ENCODE assay signal across 9 cellular contexts in genomic region chr16:90046122-90046970, GRCh38. TPM values are rescaled to one million over a fixed set of nuclear protein-coding genes. Genes with fewer than 3 reads are reported as not detected.
DNase-seq lines count a peak whose midpoint lies in the region; ATAC-seq and TF ChIP-seq lines count a peak whose summit lies in the region.
"Had no signal": no experiment of that assay in that cellular context is flagged by ENCODE, and none has a peak within 500 bp of the region (broad histone marks: within the 10 kb centered on the region; RNA-seq: fewer than 3 reads in every experiment).

No MANE protein-coding gene starts in this region.

- peaks cover 0 to 22% (median 0%) of the 10 kb centered on the region in 3 donors for H3K36me3 ChIP-seq in tibial nerve

- peaks cover 0 to 5% of the 10 kb centered on the region in 2 donors for H3K27me3 ChIP-seq in tibial nerve

- TF ChIP-seq EP300 in tibial nerve (IDR thresholded peaks at IDR 0.05), result no peak

- POLR2A ChIA-PET in WTC11 (lab: Charles Lee), result interaction anchor here (1.7 kb wide), 1 partner anchor 27 kb away, joined by 8 read pairs; the partner anchor contains the start of gene DBNDD1

- TF ChIP-seq CTCF in WTC11 (IDR thresholded peaks at IDR 0.05) (no peak), tibial nerve (IDR thresholded peaks at IDR 0.05) (no peak)

- DNase-seq in activated T-cell treated with anti-CD3 and anti-CD28 coated beads, Interleukin-2, amount 50 U/mL, for 72 hours, result no peak
- no peak for DNase-seq in activated T-cell treated with anti-CD3 and anti-CD28 coated beads, Interleukin-2, amount 50 U/mL, for 24 hours
- DNase-seq in WTC11 (ENCODE audit: low spot score) (peak; percentile 87), iPS-NIHi7 (ENCODE audit: extremely low spot score) (peak; percentile 94), tibial nerve (ENCODE audit: low spot score in 2 of 2) (no peak), SW 1271 (lab: John Stamatoyannopoulos, UW) (no peak)
- DNase-seq: activated B cell treated with CpG ODN at 0.5 μM for 24 hours had no signal

- H3K4me1 ChIP-seq in tibial nerve, result peaks cover 0 to 20% (median 11%) of the 10 kb centered on the region in 4 donors

- peak overlapping the region; percentile 22 to 43 for H3K4me3 Mint-ChIP-seq in activated T-cell treated with anti-CD3 and anti-CD28 coated beads, Interleukin-2, amount 50 U/mL, for 72 hours
- no peak overlapping the region for H3K4me3 Mint-ChIP-seq in activated T-cell treated with anti-CD3 and anti-CD28 coated beads, Interleukin-2, amount 50 U/mL, for 24 hours
- peak overlapping the region; percentile 66 for H3K4me3 Mint-ChIP-seq in WTC11
- H3K4me3 Mint-ChIP-seq: activated B cell treated with CpG ODN at 0.5 μM for 24 hours had no signal

- H3K27ac Mint-ChIP-seq in activated T-cell treated with anti-CD3 and anti-CD28 coated beads, Interleukin-2, amount 50 U/mL, for 72 hours, result no peak overlapping the region
- H3K27ac Mint-ChIP-seq in activated T-cell treated with anti-CD3 and anti-CD28 coated beads, Interleukin-2, amount 50 U/mL, for 24 hours, result no peak overlapping the region
- H3K27ac Mint-ChIP-seq in WTC11, result peak overlapping the region; percentile 74; the same call in 1 of the 2 replicates
- H3K27ac Mint-ChIP-seq: activated B cell treated with CpG ODN at 0.5 μM for 24 hours had no signal

- WGBS in tibial nerve, 2 donors, result 31 to 37% methylated on average over 20 to 23 of the region's 23 CpGs

- peaks cover 14% of the 10 kb centered on the region for H3K27me3 Mint-ChIP-seq in activated T-cell treated with anti-CD3 and anti-CD28 coated beads, Interleukin-2, amount 50 U/mL, for 72 hours (ENCODE audit: low read depth)
- peaks cover 21% of the 10 kb centered on the region for H3K27me3 Mint-ChIP-seq in activated T-cell treated with anti-CD3 and anti-CD28 coated beads, Interleukin-2, amount 50 U/mL, for 24 hours
- peaks cover 7% of the 10 kb centered on the region for H3K27me3 Mint-ChIP-seq in WTC11 (ENCODE audit: low read depth)

- H3K36me3 Mint-ChIP-seq in activated T-cell treated with anti-CD3 and anti-CD28 coated beads, Interleukin-2, amount 50 U/mL, for 72 hours (ENCODE audit: insufficient read depth in 2 of 2), result peaks cover 0 to 2% of the 10 kb centered on the region in 2 donors
- H3K36me3 Mint-ChIP-seq in activated T-cell treated with anti-CD3 and anti-CD28 coated beads, Interleukin-2, amount 50 U/mL, for 24 hours (ENCODE audit: low read depth), result peaks cover 10% of the 10 kb centered on the region
- H3K36me3 Mint-ChIP-seq in WTC11, result peaks cover 14% of the 10 kb centered on the region; the same call in 1 of the 2 replicates

- no peak for TF ChIP-seq POLR2A in tibial nerve (IDR thresholded peaks at IDR 0.05)

- peak overlapping the region; percentile 40 to 61 (median 50) for H3K4me3 ChIP-seq in tibial nerve

- CTCF ChIA-PET in WTC11 (lab: Charles Lee), result interaction anchor here (0.7 to 5.0 kb wide), 8 partner anchors 10 to 136 kb away, joined by 3 to 26 read pairs (median 5); partner anchors contain the start of gene DBNDD1

- H3K9me3 ChIP-seq in tibial nerve, result no peaks in the 10 kb centered on the region

- no peaks in the 10 kb centered on the region for H3K9me3 Mint-ChIP-seq in activated T-cell treated with anti-CD3 and anti-CD28 coated beads, Interleukin-2, amount 50 U/mL, for 72 hours
- H3K9me3 Mint-ChIP-seq in activated T-cell treated with anti-CD3 and anti-CD28 coated beads, Interleukin-2, amount 50 U/mL, for 24 hours, result no peaks in the 10 kb centered on the region
- H3K9me3 Mint-ChIP-seq in WTC11, result no peaks in the 10 kb centered on the region
- H3K9me3 Mint-ChIP-seq: activated B cell treated with CpG ODN at 0.5 μM for 24 hours had no signal

- ATAC-seq in activated T-cell treated with anti-CD3 and anti-CD28 coated beads, Interleukin-2, amount 50 U/mL, for 72 hours (replicated peaks in 1 of 2), result no peak
- ATAC-seq in WTC11 (peak; percentile 96), GM18858 (IDR thresholded peaks at IDR 0.05; ENCODE audit: unreplicated experiment) (no peak), GM21576 (IDR thresholded peaks at IDR 0.05; ENCODE audit: unreplicated experiment) (no peak)

- H3K4me1 Mint-ChIP-seq in activated T-cell treated with anti-CD3 and anti-CD28 coated beads, Interleukin-2, amount 50 U/mL, for 72 hours (ENCODE audit: low read depth), result peaks cover 9% of the 10 kb centered on the region
- peaks cover 10% of the 10 kb centered on the region for H3K4me1 Mint-ChIP-seq in activated T-cell treated with anti-CD3 and anti-CD28 coated beads, Interleukin-2, amount 50 U/mL, for 24 hours (ENCODE audit: low read depth)
- peaks cover 10% of the 10 kb centered on the region for H3K4me1 Mint-ChIP-seq in WTC11

- peak overlapping the region; percentile 42 to 83 (median 74) for H3K27ac ChIP-seq in tibial nerve

TF ChIP-seq in WTC11, 78 proteins besides CTCF, POLR2A, EP300 and RAD21 (continues in another document):
- TF ChIP-seq KAT7 (CRISPR knock-in tag; IDR thresholded peaks at IDR 0.05; ENCODE audit: borderline replicate concordance), result no peak
- TF ChIP-seq ZNF416 (CRISPR knock-in tag; IDR thresholded peaks at IDR 0.05), result no peak
- TF ChIP-seq PREB (CRISPR knock-in tag; IDR thresholded peaks at IDR 0.05; ENCODE audit: borderline replicate concordance), result no peak
- TF ChIP-seq FOXP4 (CRISPR knock-in tag; IDR thresholded peaks at IDR 0.05), result no peak
- no peak for TF ChIP-seq ZSCAN18 (CRISPR knock-in tag; IDR thresholded peaks at IDR 0.05)
- TF ChIP-seq ZNF121 (CRISPR knock-in tag; IDR thresholded peaks at IDR 0.05), result peak; percentile 98

RNA-seq across cellular contexts. Expression of gene DBNDD1, which starts 27.1 kb away (rescaled TPM):
- total RNA-seq in activated T-cell treated with anti-CD3 and anti-CD28 coated beads, Interleukin-2, amount 50 U/mL, for 72 hours, result 1 to 10 TPM in 1 of 2 donors, under 1 TPM in 1; 0.70 to 1.4 TPM
- total RNA-seq in WTC11 (2021) (74.8 to 77.0 TPM (median 75.0 TPM) in 3 replicates), tibial nerve (1 to 10 TPM in 3 of 4 donors, under 1 TPM in 1; 0.42 to 2.6 (median 1.3) TPM)

RNA-seq across cellular contexts. Expression of gene PRDM7, which starts 30.8 kb away (rescaled TPM):
- total RNA-seq in activated T-cell treated with anti-CD3 and anti-CD28 coated beads, Interleukin-2, amount 50 U/mL, for 72 hours, result not detected
- total RNA-seq in WTC11 (2021) (0.07 TPM in 1 of 3 replicates, not detected in the others), tibial nerve (not detected)
- total RNA-seq: activated B cell treated with CpG ODN at 0.5 μM for 24 hours had no signal

Comparison
In these comparisons a context has a peak if more than half of its experiments do, and no peak if none do; other contexts are left out.
1. DNase-seq: peak in WTC11 (single experiment) and iPS-NIHi7 (single experiment); none in activated T-cell treated with anti-CD3 and anti-CD28 coated beads, Interleukin-2, amount 50 U/mL, for 72 hours (0 of 2), activated T-cell treated with anti-CD3 and anti-CD28 coated beads, Interleukin-2, amount 50 U/mL, for 24 hours (single experiment), tibial nerve (0 of 2) and SW 1271 (0 of 2).
2. RNA of gene DBNDD1, which starts 27.1 kb away (total RNA-seq): 74.8 to 77.0 TPM in WTC11; 0.42 to 2.6 TPM in tibial nerve and 0.70 to 1.4 TPM in activated T-cell treated with anti-CD3 and anti-CD28 coated beads, Interleukin-2, amount 50 U/mL, for 72 hours; every median in the first group is over 10 times any median in the second.